1 cellular context compared by ENCODE assay signal in the genomic region with DNA sequence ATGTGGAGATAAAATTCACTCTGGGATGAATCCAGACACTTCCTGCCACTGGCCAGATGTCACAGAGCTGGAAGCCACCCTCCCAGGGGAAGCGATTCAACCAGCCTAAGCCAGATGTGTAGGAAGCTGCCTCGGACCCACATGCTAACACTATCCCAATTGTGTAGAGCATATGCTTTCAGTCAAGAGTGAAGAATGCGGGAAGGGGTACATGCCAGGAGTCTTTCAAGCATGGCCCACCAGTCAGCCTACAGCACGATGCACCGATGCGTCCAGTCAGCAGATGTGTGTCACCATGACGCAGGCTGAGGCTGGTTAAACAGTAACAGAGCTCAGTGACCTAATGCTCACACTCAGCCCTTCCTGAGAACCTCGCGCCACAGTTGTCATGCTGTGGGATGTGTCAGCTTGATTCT.
TF ChIP-seq lines count a peak whose summit lies in the region.

No MANE protein-coding gene starts in this region.

TF ChIP-seq in HepG2, 621 proteins besides CTCF, POLR2A, EP300 and RAD21:
- TF ChIP-seq, protein P1, sequence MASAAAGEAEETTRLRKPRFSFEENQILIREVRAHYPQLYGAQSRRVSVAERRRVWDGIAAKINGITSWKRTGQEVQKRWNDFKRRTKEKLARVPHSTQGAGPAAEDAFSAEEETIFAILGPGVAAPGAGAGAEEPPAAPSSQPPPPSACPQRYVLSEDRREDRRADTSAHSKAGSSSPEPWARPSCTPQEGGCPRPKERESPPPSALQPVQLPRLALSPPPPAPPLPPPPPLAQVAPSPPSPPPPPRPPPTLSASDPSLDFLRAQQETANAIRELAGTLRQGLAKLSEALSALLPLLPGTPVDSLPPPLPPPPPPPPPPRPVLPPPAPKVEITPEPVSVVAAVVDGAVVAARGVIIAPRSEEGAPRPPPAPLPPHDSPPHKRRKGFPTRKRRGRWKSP (CRISPR knock-in tag; IDR thresholded peaks at IDR 0.05) = no peak
- TF ChIP-seq SNRNP70 (IDR thresholded peaks at IDR 0.05; ENCODE audit: low read depth, low read length) (no peak), NFKB2 (CRISPR knock-in tag; IDR thresholded peaks at IDR 0.05; ENCODE audit: borderline replicate concordance) (no peak), RXRA (CRISPR knock-in tag; IDR thresholded peaks at IDR 0.05) (no peak), ELF3 (CRISPR knock-in tag; IDR thresholded peaks at IDR 0.05) (no peak), ZNF7 (CRISPR knock-in tag; IDR thresholded peaks at IDR 0.05) (no peak)
- TF ChIP-seq, protein P2, sequence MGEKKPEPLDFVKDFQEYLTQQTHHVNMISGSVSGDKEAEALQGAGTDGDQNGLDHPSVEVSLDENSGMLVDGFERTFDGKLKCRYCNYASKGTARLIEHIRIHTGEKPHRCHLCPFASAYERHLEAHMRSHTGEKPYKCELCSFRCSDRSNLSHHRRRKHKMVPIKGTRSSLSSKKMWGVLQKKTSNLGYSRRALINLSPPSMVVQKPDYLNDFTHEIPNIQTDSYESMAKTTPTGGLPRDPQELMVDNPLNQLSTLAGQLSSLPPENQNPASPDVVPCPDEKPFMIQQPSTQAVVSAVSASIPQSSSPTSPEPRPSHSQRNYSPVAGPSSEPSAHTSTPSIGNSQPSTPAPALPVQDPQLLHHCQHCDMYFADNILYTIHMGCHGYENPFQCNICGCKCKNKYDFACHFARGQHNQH (CRISPR knock-in tag; IDR thresholded peaks at IDR 0.05) = no peak
- TF ChIP-seq, protein P3, sequence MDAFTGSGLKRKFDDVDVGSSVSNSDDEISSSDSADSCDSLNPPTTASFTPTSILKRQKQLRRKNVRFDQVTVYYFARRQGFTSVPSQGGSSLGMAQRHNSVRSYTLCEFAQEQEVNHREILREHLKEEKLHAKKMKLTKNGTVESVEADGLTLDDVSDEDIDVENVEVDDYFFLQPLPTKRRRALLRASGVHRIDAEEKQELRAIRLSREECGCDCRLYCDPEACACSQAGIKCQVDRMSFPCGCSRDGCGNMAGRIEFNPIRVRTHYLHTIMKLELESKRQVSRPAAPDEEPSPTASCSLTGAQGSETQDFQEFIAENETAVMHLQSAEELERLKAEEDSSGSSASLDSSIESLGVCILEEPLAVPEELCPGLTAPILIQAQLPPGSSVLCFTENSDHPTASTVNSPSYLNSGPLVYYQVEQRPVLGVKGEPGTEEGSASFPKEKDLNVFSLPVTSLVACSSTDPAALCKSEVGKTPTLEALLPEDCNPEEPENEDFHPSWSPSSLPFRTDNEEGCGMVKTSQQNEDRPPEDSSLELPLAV (CRISPR knock-in tag; conservative IDR thresholded peaks at IDR 0.05; ENCODE audit: low read depth) = no peak
